Comparison of ENCODE assay signal across 17 cellular contexts in the genomic region with DNA sequence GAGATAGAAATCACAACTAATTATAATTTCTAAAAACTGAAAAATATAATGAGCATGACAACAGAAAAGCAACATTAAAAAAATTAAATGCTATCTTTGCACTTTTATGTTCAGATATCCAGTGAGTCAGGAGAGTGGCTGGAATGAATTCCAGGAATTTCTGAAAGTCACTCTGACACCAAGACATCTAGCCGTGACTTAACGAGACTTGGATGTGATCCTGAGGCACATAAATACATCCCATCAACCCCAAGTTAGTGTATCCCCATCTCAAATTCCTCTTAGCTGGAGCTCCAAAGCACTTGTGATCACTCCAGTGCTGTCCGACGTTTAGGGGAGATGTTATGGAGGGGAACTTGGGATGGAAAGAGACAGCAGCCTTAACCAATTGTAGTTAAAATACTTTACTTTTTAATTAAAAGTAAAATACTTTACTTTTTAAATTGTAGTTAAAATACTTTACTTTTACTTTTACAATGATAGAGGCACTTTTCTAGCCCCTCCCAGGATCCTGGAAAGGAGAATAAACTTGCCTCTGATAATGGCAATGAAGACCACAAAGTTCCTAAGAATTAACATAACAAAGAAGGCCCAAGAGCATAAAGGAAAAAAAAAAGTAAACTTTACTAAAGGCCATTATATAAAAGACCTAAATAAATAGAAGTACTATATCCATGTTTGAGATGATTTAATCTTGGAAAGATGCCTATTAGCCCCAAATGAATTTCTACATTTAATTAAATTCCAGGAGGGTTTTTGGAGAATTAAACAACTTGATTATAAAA.
"Had no signal": no experiment of that assay in that cellular context is flagged by ENCODE, and none has a peak within 500 bp of the region (broad histone marks: within the 10 kb centered on the region; RNA-seq: fewer than 3 reads in every experiment).

No MANE protein-coding gene starts in this region.

- H3K36me3 ChIP-seq: cardiac muscle cell, WERI-Rb-1 had no signal

- H3K4me3 Mint-ChIP-seq: activated T-cell treated with anti-CD3 and anti-CD28 coated beads, Interleukin-2, amount 50 U/mL, for 72 hours; effector memory CD8-positive, alpha-beta T cell; mesothelial cell of epicardium; nephron; stimulated activated naive B cell treated with anti-CD40 and anti-IgM and Interleukin-4, amounts not matched to agents 10 μg/mL and 1 μg/mL and 100 μg/mL, for 72 hours had no signal

- H3K27me3 Mint-ChIP-seq: stimulated activated naive B cell treated with anti-CD40 and anti-IgM and Interleukin-4, amounts not matched to agents 10 μg/mL and 1 μg/mL and 100 μg/mL, for 72 hours had no signal

- H3K27me3 ChIP-seq: cardiac muscle cell had no signal

- H3K4me1 ChIP-seq: parathyroid adenoma had no signal

- H3K27ac ChIP-seq: cardiac muscle cell, epithelial cell of prostate, parathyroid adenoma, WERI-Rb-1 had no signal

- H3K36me3 Mint-ChIP-seq: activated naive CD4-positive, alpha-beta T cell treated with anti-CD3 and anti-CD28 coated beads, Interleukin-2, amount 50 U/mL, for 72 hours; mesothelial cell of epicardium had no signal

- H3K9ac ChIP-seq: parathyroid adenoma had no signal

- ATAC-seq: activated naive CD4-positive, alpha-beta T cell treated with anti-CD3 and anti-CD28 coated beads, Interleukin-2, amount 50 U/mL, for 72 hours; activated T-cell treated with anti-CD3 and anti-CD28 coated beads, Interleukin-2, amount 50 U/mL, for 72 hours; effector memory CD8-positive, alpha-beta T cell; left lobe of liver; stimulated activated naive B cell treated with anti-CD40 and anti-IgM and Interleukin-4, amounts not matched to agents 10 μg/mL and 1 μg/mL and 100 μg/mL, for 72 hours had no signal

- DNase-seq: activated CD4-positive, alpha-beta T cell treated with anti-CD3 and anti-CD28 coated beads for 1 hour; activated CD8-positive, alpha-beta memory T cell treated with anti-CD3 and anti-CD28 coated beads for 24 hours; activated CD8-positive, alpha-beta memory T cell treated with anti-CD3 and anti-CD28 coated beads, Interleukin-2, amount 50 U/mL, for 48 hours; activated gamma-delta T cell treated with Interleukin-2 at 50 U/mL for 16 hours; activated T-cell treated with anti-CD3 and anti-CD28 coated beads, Interleukin-2, amount 50 U/mL, for 72 hours; effector memory CD8-positive, alpha-beta T cell; hypothalamus; stimulated activated naive B cell treated with anti-CD40 and anti-IgM and Interleukin-4, amounts not matched to agents 10 μg/mL and 1 μg/mL and 100 μg/mL, for 72 hours; T-helper 2 cell; WERI-Rb-1 had no signal

- H3K4me1 Mint-ChIP-seq: stimulated activated naive B cell treated with anti-CD40 and anti-IgM and Interleukin-4, amounts not matched to agents 10 μg/mL and 1 μg/mL and 100 μg/mL, for 72 hours had no signal

- H3K4me3 ChIP-seq: cardiac muscle cell had no signal

- H3K27ac Mint-ChIP-seq: activated naive CD4-positive, alpha-beta T cell treated with anti-CD3 and anti-CD28 coated beads, Interleukin-2, amount 50 U/mL, for 72 hours; activated T-cell treated with anti-CD3 and anti-CD28 coated beads, Interleukin-2, amount 50 U/mL, for 72 hours; effector memory CD8-positive, alpha-beta T cell; mesothelial cell of epicardium; nephron; stimulated activated naive B cell treated with anti-CD40 and anti-IgM and Interleukin-4, amounts not matched to agents 10 μg/mL and 1 μg/mL and 100 μg/mL, for 72 hours had no signal
